Comparison of ENCODE assay signal across 18 cellular contexts in the genomic region with DNA sequence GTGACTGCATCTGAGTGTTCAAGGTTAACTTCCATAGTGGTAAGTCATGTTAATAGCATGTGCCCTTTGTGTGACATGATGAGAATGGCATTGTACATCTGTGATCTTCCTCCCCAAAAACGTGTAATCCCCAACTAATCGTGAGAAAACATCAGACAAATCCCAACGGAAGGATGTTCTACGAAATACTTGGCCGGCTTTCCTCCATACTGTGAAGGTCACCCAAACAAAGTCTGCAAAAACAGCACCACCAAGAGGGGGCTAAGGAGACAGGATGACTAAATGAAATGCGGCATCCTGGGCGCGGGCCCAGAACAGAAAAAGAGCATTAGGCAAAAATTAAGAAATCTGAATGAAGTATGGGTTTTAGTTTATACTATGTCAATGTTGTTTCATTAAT.
DNase-seq lines count a peak whose midpoint lies in the region; ATAC-seq, FAIRE-seq and TF ChIP-seq lines count a peak whose summit lies in the region.
"Had no signal": no experiment of that assay in that cellular context is flagged by ENCODE, and none has a peak within 500 bp of the region (broad histone marks: within the 10 kb centered on the region; RNA-seq: fewer than 3 reads in every experiment).

No MANE protein-coding gene starts in this region.

- no peak for DNase-seq in HepG2 (ENCODE audit: low spot score)
- no peak for DNase-seq in right lobe of liver
- DNase-seq in PC-3, result no peak
- DNase-seq in H1 (ENCODE audit: low read depth in 1 of 2, low spot score in 2 of 2), result no peak
- no peak for DNase-seq in urothelium cell line (ENCODE audit: low spot score)
- no peak for DNase-seq in D341Med (ENCODE audit: low spot score)
- no peak for DNase-seq in endothelial cell (ENCODE audit: low spot score)
- no peak for DNase-seq in mucosa of descending colon
- DNase-seq: AML-193; CD8-positive, alpha-beta T cell; GOT3 had no signal

- TF ChIP-seq CTCF in HepG2 (CRISPR knock-in tag; IDR thresholded peaks at IDR 0.05) (peak; percentile 10; the same call in 1 of the 2 replicates), right lobe of liver (IDR thresholded peaks at IDR 0.05) (no peak), PC-3 (conservative IDR thresholded peaks at IDR 0.05; ENCODE audit: low read depth, low read length) (peak; percentile 40; the same call in 1 of the 2 replicates), H1 (IDR thresholded peaks at IDR 0.05; ENCODE audit: control extremely low read depth in 1 of 3, insufficient read depth in 1 of 3, low read depth in 1 of 3, low read length in 3 of 3) (peak in 2 of 3 experiments; percentile 11 to 13; a peak in 2 of 4 replicates), endothelial cell (IDR thresholded peaks at IDR 0.05; ENCODE audit: unreplicated experiment) (no peak), mucosa of descending colon (IDR thresholded peaks at IDR 0.05) (no peak)

- in situ Hi-C loops in HepG2 (cut with HindIII; ENCODE audit: extremely low pct_ligation_motif_present, low pct_unique_long_range_greater_than_20kb), result no loop called here

- no peak for ATAC-seq in HepG2
- ATAC-seq in right lobe of liver, result no peak
- no peak for ATAC-seq in PC-3
- no peak for ATAC-seq in mucosa of descending colon
- ATAC-seq: A549; CD8-positive, alpha-beta T cell had no signal

- H3K18ac ChIP-seq in H1 (ENCODE audit: extremely low read depth, low read length), result no peak overlapping the region

- TF ChIP-seq RAD21 in HepG2 (CRISPR knock-in tag; IDR thresholded peaks at IDR 0.05) (no peak), H1 (IDR thresholded peaks at IDR 0.05 in 1 of 2, conservative IDR thresholded peaks at IDR 0.05 in 1 of 2; ENCODE audit: low read depth in 2 of 2, low read length in 2 of 2) (peak; percentile 26 to 33; a peak in 3 of 4 replicates)

- H3K36me3 Mint-ChIP-seq in endothelial cell (ENCODE audit: low read depth, unreplicated experiment), result no peaks in the 10 kb centered on the region
- H3K36me3 Mint-ChIP-seq: CD8-positive, alpha-beta T cell had no signal

- no peak overlapping the region for H2BK5ac ChIP-seq in H1 (ENCODE audit: low read depth, low read length)

- H3K9me2 ChIP-seq in PC-3 (replicated peaks; ENCODE audit: low read length), result no peaks in the 10 kb centered on the region

- H4K5ac ChIP-seq in H1 (ENCODE audit: insufficient read length, low read depth, low read length), result no peak overlapping the region

- no peak overlapping the region for H4K91ac ChIP-seq in H1 (replicated peaks; ENCODE audit: insufficient read length, low read length)

- no peak overlapping the region for H2AK5ac ChIP-seq in H1 (ENCODE audit: low read depth, low read length)

- peaks cover 2% of the 10 kb centered on the region for H3K27me3 Mint-ChIP-seq in endothelial cell (ENCODE audit: unreplicated experiment)

- H3K27ac ChIP-seq in HepG2 (ENCODE audit: extremely low read length, insufficient read depth, low read length) (no peak overlapping the region), right lobe of liver (no peak overlapping the region), PC-3 (ENCODE audit: low read length) (no peak overlapping the region), H1 (ENCODE audit: low read depth, low read length) (no peak overlapping the region)
- H3K27ac ChIP-seq: 22Rv1, A549 had no signal

- H3K4me1 ChIP-seq in HepG2 (ENCODE audit: insufficient read depth, low read length) (no peaks in the 10 kb centered on the region), right lobe of liver (no peaks in the 10 kb centered on the region), PC-3 (ENCODE audit: insufficient read depth, low read length) (no peaks in the 10 kb centered on the region), H1 (replicated peaks in 1 of 4; ENCODE audit: control insufficient read depth in 3 of 4, insufficient read depth in 4 of 4, low read length in 3 of 4) (no peaks in the 10 kb centered on the region), mucosa of descending colon (ENCODE audit: low read depth) (no peaks in the 10 kb centered on the region)
- H3K4me1 ChIP-seq: A549, HAP-1 had no signal

- no peak overlapping the region for H3K23ac ChIP-seq in H1 (ENCODE audit: insufficient read length)

- H3K9me3 Mint-ChIP-seq in endothelial cell (ENCODE audit: unreplicated experiment), result no peaks in the 10 kb centered on the region

- CTCF ChIA-PET in HepG2 (lab: Yijun Ruan, JAX; ENCODE audit: low intra/inter-chr PET ratio, low total read pairs), result no interaction called here
- CTCF ChIA-PET in PC-3 (lab: Charles Lee), result no interaction called here
- CTCF ChIA-PET in H1 (lab: Charles Lee; ENCODE audit: partially characterized antibody), result interaction anchor here (0.6 to 1.1 kb wide), 3 partner anchors 16 to 94 kb away, joined by 3 read pairs; no protein-coding TSS in a partner anchor

- intact Hi-C loops in HepG2 (cut with micrococcal nuclease; ENCODE audit: unreplicated experiment), result loop anchor here (10.0 kb wide), 1 partner anchor 448 kb away; no protein-coding TSS in a partner anchor
- intact Hi-C loops in right lobe of liver (cut with DNase I), result loop anchor here in 1 of 2 donors (10.0 kb wide), 1 partner anchor 228 kb away; no protein-coding TSS in a partner anchor
- intact Hi-C loops in PC-3 (cut with micrococcal nuclease), result no loop called here
- intact Hi-C loops in mucosa of descending colon (cut with DNase I, micrococcal nuclease), result no loop called here

- H4K8ac ChIP-seq in H1 (ENCODE audit: extremely low read depth, insufficient read depth, low read length), result no peak overlapping the region

- no peak overlapping the region for H3K27ac Mint-ChIP-seq in endothelial cell (ENCODE audit: unreplicated experiment)
- H3K27ac Mint-ChIP-seq: CD8-positive, alpha-beta T cell had no signal

- POLR2A ChIA-PET in HepG2 (lab: Yijun Ruan, JAX) (no interaction called here), PC-3 (lab: Charles Lee; ENCODE audit: unreplicated experiment) (no interaction called here), H1 (lab: Charles Lee; ENCODE audit: partially characterized antibody) (no interaction called here)

- H3K4me3 ChIP-seq in HepG2 (replicated peaks in 1 of 3; ENCODE audit: insufficient read depth in 1 of 3, low read depth in 2 of 3, low read length in 3 of 3) (no peak overlapping the region), right lobe of liver (no peak overlapping the region), PC-3 (ENCODE audit: low read length) (no peak overlapping the region), H1 (ENCODE audit: extremely low read depth in 1 of 4, insufficient read depth in 2 of 4, low read depth in 3 of 4, low read length in 4 of 4) (no peak overlapping the region), mucosa of descending colon (no peak overlapping the region)
- H3K4me3 ChIP-seq: A549, HAP-1 had no signal

- H3K4me2 ChIP-seq in HepG2 (ENCODE audit: low read depth, low read length) (no peak overlapping the region), PC-3 (ENCODE audit: low read length) (no peak overlapping the region), H1 (ENCODE audit: insufficient read depth in 1 of 2, low read depth in 2 of 2, low read length in 2 of 2) (no peak overlapping the region)
- H3K4me2 ChIP-seq: A549 had no signal

- H4K20me1 ChIP-seq in HepG2 (ENCODE audit: insufficient read depth, low read length) (no peaks in the 10 kb centered on the region), PC-3 (ENCODE audit: low read length) (no peaks in the 10 kb centered on the region), H1 (replicated peaks in 1 of 2; ENCODE audit: control insufficient read depth in 1 of 2, insufficient read depth in 2 of 2, low read length in 2 of 2) (peaks cover 0 to 3% of the 10 kb centered on the region in 2 experiments)

- H2BK15ac ChIP-seq in H1 (ENCODE audit: low read length), result no peak overlapping the region

- no peaks in the 10 kb centered on the region for H3F3A ChIP-seq in PC-3 (ENCODE audit: low read length, unreplicated experiment)

- TF ChIP-seq EP300 in HepG2 (IDR thresholded peaks at IDR 0.05; ENCODE audit: low read depth in 2 of 2, low read length in 2 of 2) (no peak), HepG2 (CRISPR knock-in tag; IDR thresholded peaks at IDR 0.05; ENCODE audit: borderline replicate concordance) (no peak), H1 (IDR thresholded peaks at IDR 0.05; ENCODE audit: borderline replicate concordance in 1 of 2, low read depth in 2 of 2, low read length in 2 of 2) (no peak)

- H3K79me1 ChIP-seq in H1 (ENCODE audit: low read depth, low read length), result no peaks in the 10 kb centered on the region

- H2BK120ac ChIP-seq in H1 (replicated peaks; ENCODE audit: low read depth, low read length), result no peak overlapping the region

- FAIRE-seq in HepG2 (lab: Jason Lieb, UNC), result no peak
- FAIRE-seq in H1 (lab: Jason Lieb, UNC), result no peak
- FAIRE-seq in urothelium cell line (lab: Jason Lieb, UNC), result peak; percentile 17
- FAIRE-seq: A549, D721Med, G401.6, GM12892, GM18507 had no signal

- no peak overlapping the region for H2AFZ ChIP-seq in HepG2 (ENCODE audit: low read length)
- H2AFZ ChIP-seq in PC-3 (ENCODE audit: low read length), result no peak overlapping the region
- H2AFZ ChIP-seq in H1 (ENCODE audit: low read length), result no peak overlapping the region

- no peak overlapping the region for H3K4ac ChIP-seq in H1 (replicated peaks; ENCODE audit: insufficient read length, low read depth, low read length)

- no peak overlapping the region for H2BK12ac ChIP-seq in H1 (ENCODE audit: low read depth, low read length)

- no peak overlapping the region for H3K56ac ChIP-seq in H1 (replicated peaks; ENCODE audit: insufficient read length, low read depth, low read length)

- no peak overlapping the region for H3K14ac ChIP-seq in H1 (ENCODE audit: insufficient read length)

- no peaks in the 10 kb centered on the region for H3K27me3 ChIP-seq in HepG2 (ENCODE audit: control insufficient read depth in 1 of 2, insufficient read depth in 2 of 2, low read length in 2 of 2)
- no peaks in the 10 kb centered on the region for H3K27me3 ChIP-seq in right lobe of liver
- H3K27me3 ChIP-seq in PC-3 (ENCODE audit: low read length), result no peaks in the 10 kb centered on the region
- H3K27me3 ChIP-seq in H1 (replicated peaks in 1 of 4; ENCODE audit: control insufficient read depth in 3 of 4, extremely low read depth in 1 of 4, insufficient read depth in 3 of 4, low read length in 3 of 4), result peaks cover 13 to 19% (median 17%) of the 10 kb centered on the region in 4 experiments

- BruUV-seq in HepG2 (replicated peaks; lab: Mats Ljungman, UMichigan) (no TSS peak), PC-3 (replicated peaks; lab: Mats Ljungman, UMichigan) (no TSS peak)

- no peak overlapping the region for H2BK20ac ChIP-seq in H1 (ENCODE audit: low read length)

- no peaks in the 10 kb centered on the region for H3K23me2 ChIP-seq in H1 (ENCODE audit: low read depth, low read length)

- H3K9me3 ChIP-seq in HepG2 (ENCODE audit: low read length), result no peaks in the 10 kb centered on the region
- no peaks in the 10 kb centered on the region for H3K9me3 ChIP-seq in right lobe of liver
- peaks cover 9% of the 10 kb centered on the region; the same call in 1 of the 2 replicates for H3K9me3 ChIP-seq in PC-3 (ENCODE audit: low read length)
- H3K9me3 ChIP-seq in H1 (ENCODE audit: insufficient read depth in 2 of 2, low read depth in 1 of 2, low read length in 1 of 2), result no peaks in the 10 kb centered on the region
- no peaks in the 10 kb centered on the region for H3K9me3 ChIP-seq in mucosa of descending colon
- H3K9me3 ChIP-seq: A549, HAP-1 had no signal

- peaks cover 2% of the 10 kb centered on the region for H3K4me1 Mint-ChIP-seq in endothelial cell (ENCODE audit: unreplicated experiment)

- H3K36me3 ChIP-seq in HepG2 (replicated peaks in 1 of 2; ENCODE audit: control insufficient read depth in 1 of 2, insufficient read depth in 2 of 2, low read length in 2 of 2) (no peaks in the 10 kb centered on the region), right lobe of liver (no peaks in the 10 kb centered on the region), PC-3 (ENCODE audit: low read depth, low read length) (no peaks in the 10 kb centered on the region), H1 (ENCODE audit: control insufficient read depth in 2 of 4, insufficient read depth in 4 of 4, low read length in 3 of 4) (no peaks in the 10 kb centered on the region), mucosa of descending colon (ENCODE audit: low read depth) (no peaks in the 10 kb centered on the region)
- H3K36me3 ChIP-seq: HAP-1 had no signal

- 30% methylated on average over 8 of the region's 8 CpGs for WGBS in HepG2 (ENCODE audit: low lambda C conversion rate)
- 78% methylated on average over 7 of the region's 8 CpGs for WGBS in right lobe of liver (ENCODE audit: insufficient coverage, low coverage, low lambda C conversion rate, missing lambda C conversion rate)
- WGBS in H1 (ENCODE audit: extremely low coverage in 1 of 2, insufficient coverage in 1 of 2, insufficient read length in 1 of 2, insufficient replicate concordance in 2 of 2, low coverage in 1 of 2, low lambda C conversion rate in 2 of 2, missing lambda C conversion rate in 1 of 2), 2 experiments, result 85% methylated on average over 8 of the region's 8 CpGs; no CpG with 5 or more reads in 1 of the 2 experiments

- H3K4me3 Mint-ChIP-seq in endothelial cell (ENCODE audit: unreplicated experiment), result no peak overlapping the region
- H3K4me3 Mint-ChIP-seq: CD8-positive, alpha-beta T cell had no signal

- TF ChIP-seq POLR2A in HepG2 (IDR thresholded peaks at IDR 0.05; ENCODE audit: insufficient read depth in 1 of 2, low read depth in 2 of 2, low read length in 2 of 2) (no peak), right lobe of liver (IDR thresholded peaks at IDR 0.05) (no peak), H1 (IDR thresholded peaks at IDR 0.05; ENCODE audit: control extremely low read depth in 1 of 2, low read depth in 2 of 2, low read length in 2 of 2) (no peak)

- no peak overlapping the region for H3K9ac ChIP-seq in HepG2 (ENCODE audit: insufficient read depth, low read depth, low read length)
- no peak overlapping the region for H3K9ac ChIP-seq in PC-3 (ENCODE audit: low read length)
- no peak overlapping the region for H3K9ac ChIP-seq in H1 (replicated peaks in 1 of 4; ENCODE audit: extremely low read depth in 1 of 4, low read depth in 3 of 4, low read length in 3 of 4)

- H3K79me2 ChIP-seq in HepG2 (ENCODE audit: insufficient read depth, low read length) (no peaks in the 10 kb centered on the region), PC-3 (ENCODE audit: low read length) (no peaks in the 10 kb centered on the region), H1 (ENCODE audit: control insufficient read depth in 1 of 2, insufficient read depth in 2 of 2, low read length in 2 of 2) (no peaks in the 10 kb centered on the region)

Comparison
In these comparisons a context has a peak if more than half of its experiments do, and no peak if none do; other contexts are left out.
1. CTCF ChIP-seq: peak in HepG2 (single experiment), PC-3 (single experiment) and H1 (2 of 3); none in right lobe of liver (0 of 4), endothelial cell (single experiment) and mucosa of descending colon (single experiment).